Comparison of ENCODE assay signal across 3 cellular contexts in the genomic region with DNA sequence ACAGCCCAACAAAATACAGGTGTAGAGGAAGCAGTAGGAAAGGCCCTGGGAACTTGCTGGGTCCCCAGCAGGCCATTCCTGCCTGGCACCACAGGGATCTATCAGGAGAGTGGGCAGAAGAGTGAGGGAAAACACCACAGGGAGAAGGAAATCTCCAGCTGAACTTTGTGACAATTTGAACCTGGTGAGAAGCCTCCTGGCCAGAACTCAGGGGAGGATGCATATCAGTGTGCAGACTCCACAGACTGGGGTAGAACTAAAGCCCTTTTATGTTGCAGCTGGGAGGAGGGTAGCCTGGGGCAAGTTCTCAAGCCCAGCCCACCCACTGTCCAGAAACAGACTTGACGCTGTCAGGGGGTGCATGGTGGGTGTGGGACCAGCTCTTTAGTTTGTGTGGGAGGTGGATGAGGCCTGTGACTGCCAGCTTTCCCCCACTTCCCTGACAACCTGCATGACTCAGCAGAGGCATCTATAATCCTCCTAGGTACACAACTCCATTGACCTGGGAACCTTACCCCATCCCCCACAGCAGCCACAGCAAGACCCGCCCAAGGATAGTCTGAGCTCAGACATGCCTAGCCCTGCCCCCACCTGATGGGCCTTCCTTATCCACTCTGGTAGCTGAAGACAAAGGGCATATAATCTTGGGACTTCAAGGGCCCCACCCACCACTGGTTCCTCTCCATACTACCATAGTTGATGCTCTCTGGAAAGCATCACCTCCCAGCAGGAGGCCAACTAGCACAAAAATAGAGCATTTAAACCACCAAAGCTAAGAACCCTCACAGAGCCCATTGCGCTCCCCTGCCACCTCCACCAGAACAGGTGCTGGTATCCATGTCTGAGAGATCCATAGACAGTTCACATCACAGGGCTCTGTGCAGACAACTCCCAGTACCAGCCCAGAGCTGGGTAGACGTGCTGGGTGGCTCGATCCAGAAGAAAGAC.
TF ChIP-seq lines count a peak whose summit lies in the region.

No MANE protein-coding gene starts in this region.

TF ChIP-seq in A549, 52 proteins besides CTCF, POLR2A, EP300 and RAD21:
- TF ChIP-seq NR3C1 (IDR thresholded peaks at IDR 0.05), result no peak
- TF ChIP-seq MAFK (IDR thresholded peaks at IDR 0.05; ENCODE audit: partially characterized antibody), result peak; percentile 75
- peak in 1 of 2 experiments; percentile 49; a peak in 1 of 5 replicates for TF ChIP-seq JUN (IDR thresholded peaks at IDR 0.05)
- no peak for TF ChIP-seq RCOR1 (IDR thresholded peaks at IDR 0.05; ENCODE audit: low read depth, low read length)
- no peak for TF ChIP-seq SMC3 (IDR thresholded peaks at IDR 0.05)
- TF ChIP-seq PHF8 (IDR thresholded peaks at IDR 0.05; ENCODE audit: borderline replicate concordance, low read depth), result no peak
- TF ChIP-seq, protein P1, sequence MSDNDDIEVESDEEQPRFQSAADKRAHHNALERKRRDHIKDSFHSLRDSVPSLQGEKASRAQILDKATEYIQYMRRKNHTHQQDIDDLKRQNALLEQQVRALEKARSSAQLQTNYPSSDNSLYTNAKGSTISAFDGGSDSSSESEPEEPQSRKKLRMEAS (IDR thresholded peaks at IDR 0.05), result peak; percentile 33; the same call in 1 of the 2 replicates
- TF ChIP-seq TP53 (CRISPR knock-in tag; IDR thresholded peaks at IDR 0.05), result no peak
- TF ChIP-seq FOSL2 (IDR thresholded peaks at IDR 0.05), result no peak
- TF ChIP-seq FOSL2 (CRISPR knock-in tag; IDR thresholded peaks at IDR 0.05), result peak; percentile 51

TF ChIP-seq in HCT116, 20 proteins besides CTCF, POLR2A, EP300 and RAD21:
- TF ChIP-seq JUND (IDR thresholded peaks at IDR 0.05) (no peak), EZH2phosphoT487 (IDR thresholded peaks at IDR 0.05; ENCODE audit: borderline replicate concordance) (no peak), SP1 (IDR thresholded peaks at IDR 0.05; ENCODE audit: low read depth) (peak; percentile 44), EGR1 (IDR thresholded peaks at IDR 0.05; ENCODE audit: low read depth) (no peak), TCF7L2 (IDR thresholded peaks at IDR 0.05; ENCODE audit: borderline replicate concordance, extremely low read depth, insufficient read depth, insufficient read length) (no peak), POLR2AphosphoS5 (IDR thresholded peaks at IDR 0.05; ENCODE audit: low read depth, low read length) (0 out of 2 replicates have a peak, but pooled peaks have one; percentile 15), ZBTB33 (IDR thresholded peaks at IDR 0.05; ENCODE audit: extremely low read depth, insufficient replicate concordance, low read length) (no peak), FOSL1 (IDR thresholded peaks at IDR 0.05; ENCODE audit: low read depth) (no peak; the same call in 1 of the 2 replicates), CEBPB (IDR thresholded peaks at IDR 0.05; ENCODE audit: low read depth) (no peak), SRF (IDR thresholded peaks at IDR 0.05; ENCODE audit: low read depth) (no peak), ZFX (IDR thresholded peaks at IDR 0.05) (peak; percentile 27; the same call in 1 of the 2 replicates)
- TF ChIP-seq, protein P1 (IDR thresholded peaks at IDR 0.05), result no peak
- TF ChIP-seq, protein P2, sequence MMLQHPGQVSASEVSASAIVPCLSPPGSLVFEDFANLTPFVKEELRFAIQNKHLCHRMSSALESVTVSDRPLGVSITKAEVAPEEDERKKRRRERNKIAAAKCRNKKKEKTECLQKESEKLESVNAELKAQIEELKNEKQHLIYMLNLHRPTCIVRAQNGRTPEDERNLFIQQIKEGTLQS (IDR thresholded peaks at IDR 0.05), result no peak
TF ChIP-seq in HCT116: peak in this region for 3.

TF ChIP-seq in WTC11, 78 proteins besides CTCF, POLR2A, EP300 and RAD21:
- TF ChIP-seq GABPB1 (CRISPR knock-in tag; IDR thresholded peaks at IDR 0.05), result 0 out of 2 replicates have a peak, but pooled peaks have one; percentile 21
- TF ChIP-seq NFE2L1 (CRISPR knock-in tag; IDR thresholded peaks at IDR 0.05), result peak; percentile 92
- no peak for TF ChIP-seq TEAD4 (CRISPR knock-in tag; IDR thresholded peaks at IDR 0.05)
- TF ChIP-seq ZNF423 (CRISPR knock-in tag; IDR thresholded peaks at IDR 0.05), result peak; percentile 63; the same call in 1 of the 2 replicates
